7 cellular contexts compared by ENCODE assay signal in the genomic region with DNA sequence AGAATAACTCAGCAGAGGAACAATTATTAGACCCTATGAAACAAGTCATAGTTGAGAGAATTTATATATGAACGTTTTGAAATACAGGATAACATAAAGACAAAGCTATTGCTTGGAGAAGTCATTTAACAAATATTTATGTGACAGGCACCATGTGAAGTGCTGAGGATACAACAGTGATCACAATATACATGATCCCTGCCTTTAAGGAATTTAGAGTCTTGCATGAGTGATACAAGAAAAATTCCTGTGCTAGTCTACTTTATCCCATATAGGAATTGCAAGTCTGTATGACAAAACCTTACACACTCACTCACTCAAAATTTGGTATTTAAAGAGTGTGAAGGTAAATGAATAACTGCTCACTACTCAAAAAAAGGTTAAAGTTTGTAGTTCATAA.
DNase-seq lines count a peak whose midpoint lies in the region; ATAC-seq and TF ChIP-seq lines count a peak whose summit lies in the region.
"Not testable (repeated sequence)": the region's sequence is repeated elsewhere in the genome, so short reads cannot be mapped to it uniquely, and the experiment has no call there.

No MANE protein-coding gene starts in this region.

- H3K79me2 ChIP-seq in ACC112 (ENCODE audit: control insufficient read depth, insufficient read depth, low read length, unreplicated experiment); osteoblast (ENCODE audit: insufficient read depth, low read length): not testable (repeated sequence)

- in situ Hi-C loops in gastrocnemius medialis (cut with MboI; ENCODE audit: low sequenced_read_pairs in 4 of 4), result not testable (repeated sequence)

- not testable (repeated sequence) for H3K36me3 ChIP-seq in ACC112 (ENCODE audit: insufficient read depth, low read length); RWPE2 (ENCODE audit: low read depth); neutrophil; osteoblast (ENCODE audit: insufficient read depth, low read length); gastrocnemius medialis

- H4K20me1 ChIP-seq in osteoblast (ENCODE audit: insufficient read depth, low read length), result not testable (repeated sequence)

- H3K36me3 Mint-ChIP-seq in HFFc6 (ENCODE audit: low read depth); MCF 10A (ENCODE audit: insufficient read depth, unreplicated experiment): not testable (repeated sequence)

- H3K27me3 ChIP-seq in ACC112 (ENCODE audit: insufficient read depth, low read length); RWPE2 (ENCODE audit: insufficient read depth, poor library complexity, severe bottlenecking); neutrophil; osteoblast (ENCODE audit: insufficient read depth, low read length); gastrocnemius medialis: not testable (repeated sequence)

- ATAC-seq in RWPE2 (ENCODE audit: low read depth) (peak; percentile 78), gastrocnemius medialis (peak; percentile 17 to 37)

- not testable (repeated sequence) for H3K9me3 Mint-ChIP-seq in HFFc6; MCF 10A (ENCODE audit: unreplicated experiment)

- POLR2A ChIA-PET in MCF 10A (lab: Yijun Ruan, JAX), result not testable (repeated sequence)

- H3K4me3 Mint-ChIP-seq in HFFc6; MCF 10A (ENCODE audit: unreplicated experiment): not testable (repeated sequence)

- not testable (repeated sequence) for H3K9me3 ChIP-seq in RWPE2 (ENCODE audit: severe bottlenecking); neutrophil; osteoblast (ENCODE audit: low read depth, low read length); gastrocnemius medialis

- H3K27ac ChIP-seq in ACC112 (ENCODE audit: low read depth, low read length) (peak overlapping the region; percentile 73), neutrophil (peak overlapping the region; percentile 75), osteoblast (ENCODE audit: low read depth, low read length) (peak overlapping the region; percentile 58)
- H3K27ac ChIP-seq in RWPE2 (ENCODE audit: poor library complexity, severe bottlenecking); gastrocnemius medialis: not testable (repeated sequence)

- not testable (repeated sequence) for H3K4me3 ChIP-seq in ACC112 (ENCODE audit: low read depth, low read length); RWPE2 (ENCODE audit: severe bottlenecking); neutrophil (ENCODE audit: low read depth in 1 of 2, low read length in 1 of 2); osteoblast (ENCODE audit: insufficient read depth, low read length); gastrocnemius medialis

- not testable (repeated sequence) for H3K27me3 Mint-ChIP-seq in HFFc6 (ENCODE audit: insufficient read depth); MCF 10A (ENCODE audit: insufficient read depth, unreplicated experiment)

- TF ChIP-seq CTCF in HFFc6 (IDR thresholded peaks at IDR 0.05); RWPE2 (IDR thresholded peaks at IDR 0.05; ENCODE audit: poor library complexity, severe bottlenecking); MCF 10A (IDR thresholded peaks at IDR 0.05; ENCODE audit: unreplicated experiment); neutrophil (IDR thresholded peaks at IDR 0.05); osteoblast (IDR thresholded peaks at IDR 0.05; ENCODE audit: extremely low read depth, low read depth, low read length); gastrocnemius medialis (IDR thresholded peaks at IDR 0.05 in 4 of 5, conservative IDR thresholded peaks at IDR 0.05 in 1 of 5): not testable (repeated sequence)

- H2AFZ ChIP-seq in ACC112 (ENCODE audit: low read length, unreplicated experiment); osteoblast (ENCODE audit: low read length): not testable (repeated sequence)

- CTCF ChIA-PET in MCF 10A (lab: Yijun Ruan, JAX), result not testable (repeated sequence)

- BruUV-seq in MCF 10A (replicated peaks; lab: Mats Ljungman, UMichigan), result TSS peak; percentile 99

- H3K27ac Mint-ChIP-seq in HFFc6; MCF 10A (ENCODE audit: low read depth, unreplicated experiment): not testable (repeated sequence)

- TF ChIP-seq POLR2A in gastrocnemius medialis (IDR thresholded peaks at IDR 0.05), result not testable (repeated sequence)

- peak; percentile 32 for DNase-seq in HFFc6
- DNase-seq in RWPE2 (ENCODE audit: low spot score); MCF 10A (ENCODE audit: unreplicated experiment); osteoblast (ENCODE audit: insufficient read length, low spot score, missing footprints); gastrocnemius medialis: not testable (repeated sequence)

- not testable (repeated sequence) for H3K4me1 ChIP-seq in ACC112 (ENCODE audit: control insufficient read depth, insufficient read depth, low read length, unreplicated experiment); RWPE2 (ENCODE audit: insufficient read depth, poor library complexity, severe bottlenecking); neutrophil (ENCODE audit: control insufficient read depth in 1 of 2, insufficient read depth in 1 of 2, low read depth in 1 of 2, low read length in 1 of 2); osteoblast (ENCODE audit: insufficient read depth, low read length); gastrocnemius medialis

- not testable (repeated sequence) for H3K4me2 ChIP-seq in osteoblast (ENCODE audit: insufficient read depth, low read length)

- H3K4me1 Mint-ChIP-seq in HFFc6 (ENCODE audit: low read depth); MCF 10A (ENCODE audit: insufficient read depth, unreplicated experiment): not testable (repeated sequence)

- intact Hi-C loops in MCF 10A (cut with micrococcal nuclease); gastrocnemius medialis (cut with DNase I; ENCODE audit: low total_unique reads): not testable (repeated sequence)
